ENCODE assay signal across 1 cellular context in the genomic region with DNA sequence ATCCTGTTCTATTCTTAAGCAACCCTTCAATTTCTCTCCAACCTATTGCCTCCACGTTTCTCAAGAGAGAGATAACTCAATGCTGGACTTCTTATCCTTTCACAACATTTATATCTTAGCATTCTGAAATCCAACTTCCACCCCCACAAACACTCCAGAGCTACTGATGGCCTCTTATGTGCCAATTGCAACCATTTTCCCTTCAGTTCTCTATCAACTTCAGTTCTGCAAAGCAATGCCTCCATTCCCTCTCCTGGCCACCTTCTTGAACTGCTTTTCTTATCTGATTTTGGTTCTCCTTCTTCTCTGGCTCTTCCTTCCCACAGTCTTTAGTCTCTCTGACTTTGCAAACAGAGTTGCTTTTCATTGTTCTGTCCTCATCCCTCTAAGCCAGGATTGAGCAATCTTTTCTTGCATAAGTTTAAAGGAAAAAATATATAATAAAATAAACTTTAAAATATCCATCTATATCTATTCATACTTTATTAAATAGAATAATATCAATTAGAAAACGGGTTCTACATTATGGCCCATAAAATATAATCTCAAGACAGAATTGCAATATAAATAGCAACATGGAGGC.
A peak's percentile ranks its signal among the peaks of the same experiment; 100 is the strongest.
TF ChIP-seq lines count a peak whose summit lies in the region.

No MANE protein-coding gene starts in this region.

TF ChIP-seq in HepG2, 621 proteins besides CTCF, POLR2A, EP300 and RAD21 (continued from another document):
- TF ChIP-seq, protein P1, sequence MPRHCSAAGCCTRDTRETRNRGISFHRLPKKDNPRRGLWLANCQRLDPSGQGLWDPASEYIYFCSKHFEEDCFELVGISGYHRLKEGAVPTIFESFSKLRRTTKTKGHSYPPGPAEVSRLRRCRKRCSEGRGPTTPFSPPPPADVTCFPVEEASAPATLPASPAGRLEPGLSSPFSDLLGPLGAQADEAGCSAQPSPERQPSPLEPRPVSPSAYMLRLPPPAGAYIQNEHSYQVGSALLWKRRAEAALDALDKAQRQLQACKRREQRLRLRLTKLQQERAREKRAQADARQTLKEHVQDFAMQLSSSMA (CRISPR knock-in tag; IDR thresholded peaks at IDR 0.05): no peak
- TF ChIP-seq NBN (conservative IDR thresholded peaks at IDR 0.05): no peak
- no peak for TF ChIP-seq GATA4 (IDR thresholded peaks at IDR 0.05; ENCODE audit: borderline replicate concordance, low read depth)
- TF ChIP-seq RBM22 (optimal IDR thresholded peaks at IDR 0.05; ENCODE audit: low read length): no peak
- peak; percentile 58 for TF ChIP-seq CEBPG (CRISPR knock-in tag; IDR thresholded peaks at IDR 0.05)
- no peak for TF ChIP-seq RBAK (CRISPR knock-in tag; IDR thresholded peaks at IDR 0.05)
- no peak for TF ChIP-seq ZNF256 (CRISPR knock-in tag; conservative IDR thresholded peaks at IDR 0.05)
- TF ChIP-seq ZFP36L2 (CRISPR knock-in tag; IDR thresholded peaks at IDR 0.05): no peak
- peak; percentile 49; the same call in 1 of the 2 replicates for TF ChIP-seq CEBPB (IDR thresholded peaks at IDR 0.05; ENCODE audit: borderline replicate concordance, low read depth, low read length)
- no peak for TF ChIP-seq MED8 (CRISPR knock-in tag; IDR thresholded peaks at IDR 0.05; ENCODE audit: insufficient replicate concordance)
- TF ChIP-seq MED13 (CRISPR knock-in tag; IDR thresholded peaks at IDR 0.05): no peak
- TF ChIP-seq DNMT3B (CRISPR knock-in tag; conservative IDR thresholded peaks at IDR 0.05): no peak
- TF ChIP-seq ZNF563 (CRISPR knock-in tag; IDR thresholded peaks at IDR 0.05): no peak
- no peak for TF ChIP-seq ZNF282 (IDR thresholded peaks at IDR 0.05; ENCODE audit: partially characterized antibody)
- TF ChIP-seq, protein P2, sequence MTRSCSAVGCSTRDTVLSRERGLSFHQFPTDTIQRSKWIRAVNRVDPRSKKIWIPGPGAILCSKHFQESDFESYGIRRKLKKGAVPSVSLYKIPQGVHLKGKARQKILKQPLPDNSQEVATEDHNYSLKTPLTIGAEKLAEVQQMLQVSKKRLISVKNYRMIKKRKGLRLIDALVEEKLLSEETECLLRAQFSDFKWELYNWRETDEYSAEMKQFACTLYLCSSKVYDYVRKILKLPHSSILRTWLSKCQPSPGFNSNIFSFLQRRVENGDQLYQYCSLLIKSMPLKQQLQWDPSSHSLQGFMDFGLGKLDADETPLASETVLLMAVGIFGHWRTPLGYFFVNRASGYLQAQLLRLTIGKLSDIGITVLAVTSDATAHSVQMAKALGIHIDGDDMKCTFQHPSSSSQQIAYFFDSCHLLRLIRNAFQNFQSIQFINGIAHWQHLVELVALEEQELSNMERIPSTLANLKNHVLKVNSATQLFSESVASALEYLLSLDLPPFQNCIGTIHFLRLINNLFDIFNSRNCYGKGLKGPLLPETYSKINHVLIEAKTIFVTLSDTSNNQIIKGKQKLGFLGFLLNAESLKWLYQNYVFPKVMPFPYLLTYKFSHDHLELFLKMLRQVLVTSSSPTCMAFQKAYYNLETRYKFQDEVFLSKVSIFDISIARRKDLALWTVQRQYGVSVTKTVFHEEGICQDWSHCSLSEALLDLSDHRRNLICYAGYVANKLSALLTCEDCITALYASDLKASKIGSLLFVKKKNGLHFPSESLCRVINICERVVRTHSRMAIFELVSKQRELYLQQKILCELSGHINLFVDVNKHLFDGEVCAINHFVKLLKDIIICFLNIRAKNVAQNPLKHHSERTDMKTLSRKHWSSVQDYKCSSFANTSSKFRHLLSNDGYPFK (CRISPR knock-in tag; IDR thresholded peaks at IDR 0.05; ENCODE audit: borderline replicate concordance): no peak
- TF ChIP-seq KLF11 (CRISPR knock-in tag; IDR thresholded peaks at IDR 0.05): no peak
- no peak for TF ChIP-seq ZNF740 (CRISPR knock-in tag; IDR thresholded peaks at IDR 0.05)
